ENCODE assay signal across 9 cellular contexts in the genomic region with DNA sequence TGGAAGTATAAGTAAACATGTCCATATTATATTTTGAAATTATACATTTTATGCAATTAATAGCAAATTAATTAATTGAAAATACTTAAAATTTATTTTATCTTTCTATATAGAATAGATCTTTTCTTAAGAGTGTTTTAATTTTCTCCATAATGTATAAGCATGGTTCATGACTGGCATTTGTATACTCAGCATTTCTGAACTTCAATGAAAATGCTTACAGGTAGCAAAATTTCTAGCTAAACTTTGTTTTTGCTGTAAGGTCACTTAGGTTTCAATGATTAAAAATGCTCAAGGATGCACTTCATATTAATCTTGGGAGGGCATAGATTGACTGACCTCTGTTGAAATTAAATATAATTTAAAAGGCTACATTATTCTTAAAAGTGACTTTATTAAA.
"Had no signal": no experiment of that assay in that cellular context is flagged by ENCODE, and none has a peak within 500 bp of the region (broad histone marks: within the 10 kb centered on the region; RNA-seq: fewer than 3 reads in every experiment).

No MANE protein-coding gene starts in this region.

- DNase-seq: GM23248, H9, HCEC 1CT, Karpas-422, KBM-7 had no signal

- H3K4me3 Mint-ChIP-seq: H9 had no signal

- H2AFZ ChIP-seq: GM23248 had no signal

- H3K27ac ChIP-seq: GM23248, KMS-11 had no signal

- H3K9ac ChIP-seq: GM23248, KMS-11 had no signal

- H3K4me2 ChIP-seq: KMS-11 had no signal

- FAIRE-seq: H1, H54, HTR-8/SVneo had no signal

- H3K27ac Mint-ChIP-seq: H9 had no signal

- H3K4me1 Mint-ChIP-seq: H9 had no signal

- H3K4me3 ChIP-seq: GM23248 had no signal
